Comparison of ENCODE assay signal across 8 cellular contexts in genomic region chr4:7103031-7103598, GRCh38. TPM values are rescaled to one million over a fixed set of nuclear protein-coding genes. Genes with fewer than 3 reads are reported as not detected.
DNase-seq lines count a peak whose midpoint lies in the region; ATAC-seq lines count a peak whose summit lies in the region.

No MANE protein-coding gene starts in this region.

- CTCF ChIA-PET in activated CD8-positive, alpha-beta T cell treated with anti-CD3 and anti-CD28 coated beads, Interleukin-2, amount 10 ng/mL, durations not matched to agents 7 days and 5 days (lab: Charles Lee) = interaction anchor here (0.9 to 3.3 kb wide), 17 partner anchors 9 to 137 kb away, joined by 3 to 27 read pairs (median 4); partner anchors contain the start of genes GRPEL1 and TADA2B

- no peak overlapping the region for H2BK5ac ChIP-seq in mesendoderm (ENCODE audit: low read length)

- H2AK5ac ChIP-seq in mesendoderm (ENCODE audit: low read length) = no peak overlapping the region

- peaks cover 7% of the 10 kb centered on the region for H3K27me3 Mint-ChIP-seq in activated CD8-positive, alpha-beta T cell treated with anti-CD3 and anti-CD28 coated beads, Interleukin-2, amount 10 ng/mL, durations not matched to agents 7 days and 5 days (ENCODE audit: low read depth)

- no peaks in the 10 kb centered on the region for H3K36me3 Mint-ChIP-seq in activated CD8-positive, alpha-beta T cell treated with anti-CD3 and anti-CD28 coated beads, Interleukin-2, amount 10 ng/mL, durations not matched to agents 7 days and 5 days (ENCODE audit: low read depth)

- ATAC-seq in GM19043 (IDR thresholded peaks at IDR 0.05; ENCODE audit: low read depth, unreplicated experiment) = peak; percentile 70
- peak; percentile 88 for ATAC-seq in HG03280 (IDR thresholded peaks at IDR 0.05; ENCODE audit: unreplicated experiment)
- ATAC-seq in activated CD8-positive, alpha-beta T cell treated with anti-CD3 and anti-CD28 coated beads, Interleukin-2, amount 10 ng/mL, durations not matched to agents 7 days and 5 days = peak; percentile 92

- H3K4me1 Mint-ChIP-seq in activated CD8-positive, alpha-beta T cell treated with anti-CD3 and anti-CD28 coated beads, Interleukin-2, amount 10 ng/mL, durations not matched to agents 7 days and 5 days (ENCODE audit: low read depth) = peaks cover 18% of the 10 kb centered on the region

- peak overlapping the region; percentile 89 for H3K56ac ChIP-seq in mesendoderm (ENCODE audit: low read length)

- peak overlapping the region; percentile 77 for H3K9ac ChIP-seq in mesendoderm (ENCODE audit: low read length)

- no peaks in the 10 kb centered on the region for H3K36me3 ChIP-seq in effector memory CD4-positive, alpha-beta T cell (ENCODE audit: control insufficient read depth, insufficient read depth, low read length)
- no peaks in the 10 kb centered on the region for H3K36me3 ChIP-seq in mesendoderm (ENCODE audit: control insufficient read depth, insufficient read depth, low read length)

- no peaks in the 10 kb centered on the region for H3K9me3 ChIP-seq in effector memory CD4-positive, alpha-beta T cell (ENCODE audit: control insufficient read depth, low read length)

- H3K27ac Mint-ChIP-seq in activated CD8-positive, alpha-beta T cell treated with anti-CD3 and anti-CD28 coated beads, Interleukin-2, amount 10 ng/mL, durations not matched to agents 7 days and 5 days = peak overlapping the region; percentile 78

- no peaks in the 10 kb centered on the region for H3K79me1 ChIP-seq in mesendoderm (ENCODE audit: low read length)

- H3K4me2 ChIP-seq in mesendoderm (ENCODE audit: low read length) = peak overlapping the region; percentile 88

- peak overlapping the region; percentile 50 for H3K4me3 ChIP-seq in effector memory CD4-positive, alpha-beta T cell (ENCODE audit: insufficient read depth, low read depth, low read length, poor library complexity, severe bottlenecking)
- H3K4me3 ChIP-seq in mesendoderm (ENCODE audit: low read length) = peak overlapping the region; percentile 70

- DNase-seq in Ammon's horn (ENCODE audit: low spot score) = peak; percentile 92
- DNase-seq in NCI-H748 treated with DMSO at 0.1 percent for 48 hours (lab: John Stamatoyannopoulos, UW) = peak; percentile 49
- peak; percentile 89 for DNase-seq in activated CD8-positive, alpha-beta T cell treated with anti-CD3 and anti-CD28 coated beads, Interleukin-2, amount 10 ng/mL, durations not matched to agents 7 days and 5 days
- peak; percentile 63 to 70 (median 69) for DNase-seq in effector memory CD4-positive, alpha-beta T cell
- peak; percentile 83 for DNase-seq in mesendoderm
- DNase-seq in stimulated activated CD8-positive, alpha-beta memory T cell treated with anti-CD3 and anti-CD28 coated beads, Interleukin-12 subunit alpha, Interleukin-12 subunit beta, amount 100 ng/mL, for 24 hours (ENCODE audit: extremely low read depth) = peak; percentile 63

- H4K5ac ChIP-seq in mesendoderm (ENCODE audit: low read length) = no peak overlapping the region

- no peak overlapping the region for H3K4ac ChIP-seq in mesendoderm (ENCODE audit: low read depth, low read length)

- no peak overlapping the region for H2BK120ac ChIP-seq in mesendoderm (ENCODE audit: low read depth, low read length)

- H3K27ac ChIP-seq in effector memory CD4-positive, alpha-beta T cell (ENCODE audit: insufficient read depth, low read length, poor library complexity, severe bottlenecking) = no peak overlapping the region
- no peak overlapping the region for H3K27ac ChIP-seq in mesendoderm (ENCODE audit: low read depth, low read length)

- peaks cover 14% of the 10 kb centered on the region for H3K4me1 ChIP-seq in effector memory CD4-positive, alpha-beta T cell (ENCODE audit: control insufficient read depth, insufficient read depth, low read length, poor library complexity, severe bottlenecking)
- peaks cover 2% of the 10 kb centered on the region for H3K4me1 ChIP-seq in mesendoderm (ENCODE audit: control insufficient read depth, low read depth, low read length)

- H3K9me3 Mint-ChIP-seq in activated CD8-positive, alpha-beta T cell treated with anti-CD3 and anti-CD28 coated beads, Interleukin-2, amount 10 ng/mL, durations not matched to agents 7 days and 5 days (ENCODE audit: insufficient read depth) = no peaks in the 10 kb centered on the region

- H2BK15ac ChIP-seq in mesendoderm (replicated peaks; ENCODE audit: low read depth) = no peak overlapping the region

- POLR2A ChIA-PET in activated CD8-positive, alpha-beta T cell treated with anti-CD3 and anti-CD28 coated beads, Interleukin-2, amount 10 ng/mL, durations not matched to agents 7 days and 5 days (lab: Charles Lee) = interaction anchor here (1.0 kb wide), 1 partner anchor 35 kb away, joined by 7 read pairs; the partner anchor contains the start of gene GRPEL1

- no peak overlapping the region for H4K8ac ChIP-seq in mesendoderm (ENCODE audit: low read depth, low read length)

- H3K23ac ChIP-seq in mesendoderm (ENCODE audit: low read length) = no peak overlapping the region

- no peaks in the 10 kb centered on the region for H3K79me2 ChIP-seq in mesendoderm (ENCODE audit: control insufficient read depth, insufficient read depth, low read length)

- no CpG with 5 or more reads among the region's 34 CpGs for WGBS in mesendoderm (ENCODE audit: extremely low coverage, insufficient coverage, low lambda C conversion rate)

- no peaks in the 10 kb centered on the region for H3K27me3 ChIP-seq in effector memory CD4-positive, alpha-beta T cell (replicated peaks; ENCODE audit: control insufficient read depth, insufficient read depth, low read length, poor library complexity, severe bottlenecking)
- H3K27me3 ChIP-seq in mesendoderm (ENCODE audit: insufficient read depth, low read length, poor library complexity) = peaks cover under 1% of the 10 kb centered on the region

- H3K4me3 Mint-ChIP-seq in activated CD8-positive, alpha-beta T cell treated with anti-CD3 and anti-CD28 coated beads, Interleukin-2, amount 10 ng/mL, durations not matched to agents 7 days and 5 days = peak overlapping the region; percentile 79

- H3K18ac ChIP-seq in mesendoderm (ENCODE audit: low read length) = no peak overlapping the region

RNA-seq across cellular contexts. Expression of gene GRPEL1, which starts 35.3 kb away (rescaled TPM):
- total RNA-seq in activated CD8-positive, alpha-beta T cell treated with anti-CD3 and anti-CD28 coated beads, Interleukin-2, amount 10 ng/mL, durations not matched to agents 7 days and 5 days = 10 to 100 TPM; 43.1 to 49.4 TPM
- 27.2 TPM for polyA plus RNA-seq in mesendoderm (2013, experiment 1 of 2)
- polyA plus RNA-seq in mesendoderm (2013, experiment 2 of 2) = 28.8 TPM

RNA-seq across cellular contexts. Expression of gene TADA2B, which starts 59.9 kb away (rescaled TPM):
- total RNA-seq in activated CD8-positive, alpha-beta T cell treated with anti-CD3 and anti-CD28 coated beads, Interleukin-2, amount 10 ng/mL, durations not matched to agents 7 days and 5 days = 10 to 100 TPM; 16.6 to 16.8 TPM
- polyA plus RNA-seq in mesendoderm (2013, experiment 1 of 2) = 8.0 TPM
- polyA plus RNA-seq in mesendoderm (2013, experiment 2 of 2) = 8.3 TPM
